Comparison of ENCODE assay signal across 1 cellular context in the genomic region with DNA sequence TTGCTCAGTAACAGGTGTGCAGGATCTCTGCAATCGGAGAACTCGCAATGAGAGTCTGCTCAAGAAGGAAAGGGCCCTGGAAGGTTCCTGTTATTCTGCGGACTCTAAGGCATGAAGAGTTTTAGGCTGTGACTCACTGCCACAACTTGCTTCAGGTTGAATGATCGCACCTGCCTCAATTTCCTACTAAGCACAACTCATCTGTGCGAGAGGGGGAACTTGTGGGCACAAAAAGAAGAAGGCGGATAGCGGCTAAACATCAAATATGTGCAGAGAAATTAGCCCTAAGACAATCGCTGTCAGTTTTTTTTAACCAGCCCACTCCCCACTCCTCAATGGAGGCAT.
TF ChIP-seq lines count a peak whose summit lies in the region.

No MANE protein-coding gene starts in this region.

TF ChIP-seq in GM23338, 12 proteins besides CTCF, POLR2A, EP300 and RAD21 (continued from another document):
- TF ChIP-seq, protein P1, sequence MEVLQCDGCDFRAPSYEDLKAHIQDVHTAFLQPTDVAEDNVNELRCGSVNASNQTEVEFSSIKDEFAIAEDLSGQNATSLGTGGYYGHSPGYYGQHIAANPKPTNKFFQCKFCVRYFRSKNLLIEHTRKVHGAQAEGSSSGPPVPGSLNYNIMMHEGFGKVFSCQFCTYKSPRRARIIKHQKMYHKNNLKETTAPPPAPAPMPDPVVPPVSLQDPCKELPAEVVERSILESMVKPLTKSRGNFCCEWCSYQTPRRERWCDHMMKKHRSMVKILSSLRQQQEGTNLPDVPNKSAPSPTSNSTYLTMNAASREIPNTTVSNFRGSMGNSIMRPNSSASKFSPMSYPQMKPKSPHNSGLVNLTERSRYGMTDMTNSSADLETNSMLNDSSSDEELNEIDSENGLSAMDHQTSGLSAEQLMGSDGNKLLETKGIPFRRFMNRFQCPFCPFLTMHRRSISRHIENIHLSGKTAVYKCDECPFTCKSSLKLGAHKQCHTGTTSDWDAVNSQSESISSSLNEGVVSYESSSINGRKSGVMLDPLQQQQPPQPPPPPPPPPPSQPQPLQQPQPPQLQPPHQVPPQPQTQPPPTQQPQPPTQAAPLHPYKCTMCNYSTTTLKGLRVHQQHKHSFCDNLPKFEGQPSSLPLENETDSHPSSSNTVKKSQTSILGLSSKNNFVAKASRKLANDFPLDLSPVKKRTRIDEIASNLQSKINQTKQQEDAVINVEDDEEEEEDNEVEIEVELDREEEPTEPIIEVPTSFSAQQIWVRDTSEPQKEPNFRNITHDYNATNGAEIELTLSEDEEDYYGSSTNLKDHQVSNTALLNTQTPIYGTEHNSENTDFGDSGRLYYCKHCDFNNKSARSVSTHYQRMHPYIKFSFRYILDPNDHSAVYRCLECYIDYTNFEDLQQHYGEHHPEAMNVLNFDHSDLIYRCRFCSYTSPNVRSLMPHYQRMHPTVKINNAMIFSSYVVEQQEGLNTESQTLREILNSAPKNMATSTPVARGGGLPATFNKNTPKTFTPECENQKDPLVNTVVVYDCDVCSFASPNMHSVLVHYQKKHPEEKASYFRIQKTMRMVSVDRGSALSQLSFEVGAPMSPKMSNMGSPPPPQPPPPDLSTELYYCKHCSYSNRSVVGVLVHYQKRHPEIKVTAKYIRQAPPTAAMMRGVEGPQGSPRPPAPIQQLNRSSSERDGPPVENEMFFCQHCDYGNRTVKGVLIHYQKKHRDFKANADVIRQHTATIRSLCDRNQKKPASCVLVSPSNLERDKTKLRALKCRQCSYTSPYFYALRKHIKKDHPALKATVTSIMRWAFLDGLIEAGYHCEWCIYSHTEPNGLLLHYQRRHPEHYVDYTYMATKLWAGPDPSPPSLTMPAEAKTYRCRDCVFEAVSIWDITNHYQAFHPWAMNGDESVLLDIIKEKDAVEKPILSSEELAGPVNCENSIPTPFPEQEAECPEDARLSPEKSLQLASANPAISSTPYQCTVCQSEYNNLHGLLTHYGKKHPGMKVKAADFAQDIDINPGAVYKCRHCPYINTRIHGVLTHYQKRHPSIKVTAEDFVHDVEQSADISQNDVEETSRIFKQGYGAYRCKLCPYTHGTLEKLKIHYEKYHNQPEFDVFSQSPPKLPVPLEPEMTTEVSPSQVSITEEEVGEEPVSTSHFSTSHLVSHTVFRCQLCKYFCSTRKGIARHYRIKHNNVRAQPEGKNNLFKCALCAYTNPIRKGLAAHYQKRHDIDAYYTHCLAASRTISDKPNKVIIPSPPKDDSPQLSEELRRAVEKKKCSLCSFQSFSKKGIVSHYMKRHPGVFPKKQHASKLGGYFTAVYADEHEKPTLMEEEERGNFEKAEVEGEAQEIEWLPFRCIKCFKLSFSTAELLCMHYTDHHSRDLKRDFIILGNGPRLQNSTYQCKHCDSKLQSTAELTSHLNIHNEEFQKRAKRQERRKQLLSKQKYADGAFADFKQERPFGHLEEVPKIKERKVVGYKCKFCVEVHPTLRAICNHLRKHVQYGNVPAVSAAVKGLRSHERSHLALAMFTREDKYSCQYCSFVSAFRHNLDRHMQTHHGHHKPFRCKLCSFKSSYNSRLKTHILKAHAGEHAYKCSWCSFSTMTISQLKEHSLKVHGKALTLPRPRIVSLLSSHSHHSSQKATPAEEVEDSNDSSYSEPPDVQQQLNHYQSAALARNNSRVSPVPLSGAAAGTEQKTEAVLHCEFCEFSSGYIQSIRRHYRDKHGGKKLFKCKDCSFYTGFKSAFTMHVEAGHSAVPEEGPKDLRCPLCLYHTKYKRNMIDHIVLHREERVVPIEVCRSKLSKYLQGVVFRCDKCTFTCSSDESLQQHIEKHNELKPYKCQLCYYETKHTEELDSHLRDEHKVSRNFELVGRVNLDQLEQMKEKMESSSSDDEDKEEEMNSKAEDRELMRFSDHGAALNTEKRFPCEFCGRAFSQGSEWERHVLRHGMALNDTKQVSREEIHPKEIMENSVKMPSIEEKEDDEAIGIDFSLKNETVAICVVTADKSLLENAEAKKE (CRISPR knock-in tag; IDR thresholded peaks at IDR 0.05) = no peak
- no peak for TF ChIP-seq ZNF114 (CRISPR knock-in tag; IDR thresholded peaks at IDR 0.05)
- no peak for TF ChIP-seq JUNB (IDR thresholded peaks at IDR 0.05; ENCODE audit: unreplicated experiment)
